ENCODE assay signal across 8 cellular contexts in genomic region chr21:42513151-42513984, GRCh38. TPM values are rescaled to one million over a fixed set of nuclear protein-coding genes. Genes with fewer than 3 reads are reported as not detected.
A peak's percentile ranks its signal among the peaks of the same experiment; 100 is the strongest.
DNase-seq lines count a peak whose midpoint lies in the region; ATAC-seq and TF ChIP-seq lines count a peak whose summit lies in the region.

SLC37A1 (plus strand) TSS chr21:42513852; CDS start chr21:42518455, 4,603 bp downstream.

- DNase-seq in activated T-cell treated with anti-CD3 and anti-CD28 coated beads for 48 hours (ENCODE audit: low read depth), result peak; percentile 35
- DNase-seq in activated T-cell treated with anti-CD3 and anti-CD28 coated beads for 4 hours, result no peak
- peak; percentile 63 for DNase-seq in activated B cell treated with CpG ODN at 0.5 μM for 24 hours
- DNase-seq in effector memory CD8-positive, alpha-beta T cell, result peak in 1 of 3 experiments; percentile 31
- peak; percentile 53 to 71 (median 67) for DNase-seq in mucosa of descending colon
- peak in 1 of 2 donors; percentile 66 for DNase-seq in tibial artery

- H3K36me3 ChIP-seq in mucosa of descending colon (ENCODE audit: low read depth) (no peaks in the 10 kb centered on the region), tibial artery (peaks cover 0 to under 1% (median 0%) of the 10 kb centered on the region in 3 donors)

- intact Hi-C loops in activated B cell treated with CpG ODN at 0.5 μM for 24 hours (cut with micrococcal nuclease) (no loop called here), mucosa of descending colon (cut with DNase I, micrococcal nuclease) (loop anchor here in 1 of 2 donors (10.0 kb wide), 1 partner anchor 49 kb away; no protein-coding TSS in a partner anchor), tibial artery (cut with DNase I; ENCODE audit: low total_unique reads) (no loop called here)

- ATAC-seq in HG03135 (IDR thresholded peaks at IDR 0.05; ENCODE audit: unreplicated experiment), result peak; percentile 48
- ATAC-seq in activated B cell treated with CpG ODN at 0.5 μM for 24 hours (ENCODE audit: low read depth), result peak; percentile 66
- peak; percentile 73 for ATAC-seq in effector memory CD8-positive, alpha-beta T cell (replicated peaks)
- ATAC-seq in mucosa of descending colon, result peak; percentile 55
- no peak for ATAC-seq in GM21786 (IDR thresholded peaks at IDR 0.05; ENCODE audit: unreplicated experiment)

- peaks cover 42% of the 10 kb centered on the region for H3K4me1 Mint-ChIP-seq in activated B cell treated with CpG ODN at 0.5 μM for 24 hours
- H3K4me1 Mint-ChIP-seq in effector memory CD8-positive, alpha-beta T cell (ENCODE audit: low read depth in 2 of 2), result peaks cover 28 to 29% of the 10 kb centered on the region in 2 donors

- TF ChIP-seq CTCF in activated B cell treated with CpG ODN at 0.5 μM for 24 hours (IDR thresholded peaks at IDR 0.05), result no peak
- TF ChIP-seq CTCF in mucosa of descending colon (IDR thresholded peaks at IDR 0.05), result no peak
- no peak for TF ChIP-seq CTCF in tibial artery (IDR thresholded peaks at IDR 0.05)

- CTCF ChIA-PET in activated B cell treated with CpG ODN at 0.5 μM for 24 hours (lab: Charles Lee), result interaction anchor here (1.8 kb wide), 1 partner anchor 23 kb away, joined by 8 read pairs; no protein-coding TSS in a partner anchor

- H3K27me3 ChIP-seq in tibial artery, result no peaks in the 10 kb centered on the region

- H3K4me3 ChIP-seq in mucosa of descending colon, result peak within 1 kb of the TSS; percentile 72
- H3K4me3 ChIP-seq in tibial artery, result peak within 1 kb of the TSS; percentile 62 to 94

- H3K9me3 ChIP-seq in mucosa of descending colon (no peaks in the 10 kb centered on the region), tibial artery (no peaks in the 10 kb centered on the region)

- H3K4me1 ChIP-seq in mucosa of descending colon (ENCODE audit: low read depth) (peaks cover 20% of the 10 kb centered on the region), tibial artery (peaks cover 0 to 29% (median 14%) of the 10 kb centered on the region in 4 donors)

- peak within 1 kb of the TSS; percentile 73 to 81 for H3K27ac ChIP-seq in tibial artery

- no peaks in the 10 kb centered on the region for H3K27me3 Mint-ChIP-seq in activated B cell treated with CpG ODN at 0.5 μM for 24 hours
- H3K27me3 Mint-ChIP-seq in effector memory CD8-positive, alpha-beta T cell, result no peaks in the 10 kb centered on the region

- POLR2A ChIA-PET in activated B cell treated with CpG ODN at 0.5 μM for 24 hours (lab: Charles Lee), result interaction anchor here (0.6 to 6.1 kb wide), 11 partner anchors 8 to 588 kb away, joined by 3 to 91 read pairs (median 5); partner anchors contain the start of gene RSPH1

- peak within 1 kb of the TSS; percentile 87 for H3K27ac Mint-ChIP-seq in activated B cell treated with CpG ODN at 0.5 μM for 24 hours
- peak within 1 kb of the TSS; percentile 87 for H3K27ac Mint-ChIP-seq in effector memory CD8-positive, alpha-beta T cell

- peaks cover 22% of the 10 kb centered on the region for H3K36me3 Mint-ChIP-seq in activated B cell treated with CpG ODN at 0.5 μM for 24 hours (ENCODE audit: low read depth)
- H3K36me3 Mint-ChIP-seq in effector memory CD8-positive, alpha-beta T cell (ENCODE audit: insufficient read depth), result peaks cover 27% of the 10 kb centered on the region

- H3K9me3 Mint-ChIP-seq in activated B cell treated with CpG ODN at 0.5 μM for 24 hours, result no peaks in the 10 kb centered on the region
- no peaks in the 10 kb centered on the region for H3K9me3 Mint-ChIP-seq in effector memory CD8-positive, alpha-beta T cell

- H3K4me3 Mint-ChIP-seq in activated B cell treated with CpG ODN at 0.5 μM for 24 hours, result peak within 1 kb of the TSS; percentile 86
- peak within 1 kb of the TSS; percentile 88 to 89 for H3K4me3 Mint-ChIP-seq in effector memory CD8-positive, alpha-beta T cell

RNA-seq across cellular contexts. Expression of gene SLC37A1, which starts in this region (rescaled TPM):
- total RNA-seq in activated B cell treated with CpG ODN at 0.5 μM for 24 hours (39.8 and 47.9 TPM in 2 replicates), mucosa of descending colon (100 to 1,000 TPM in 1 of 3 donors, 10 to 100 TPM in 2; 52.3 to 179 (median 92.3) TPM)
